In the genomic region with DNA sequence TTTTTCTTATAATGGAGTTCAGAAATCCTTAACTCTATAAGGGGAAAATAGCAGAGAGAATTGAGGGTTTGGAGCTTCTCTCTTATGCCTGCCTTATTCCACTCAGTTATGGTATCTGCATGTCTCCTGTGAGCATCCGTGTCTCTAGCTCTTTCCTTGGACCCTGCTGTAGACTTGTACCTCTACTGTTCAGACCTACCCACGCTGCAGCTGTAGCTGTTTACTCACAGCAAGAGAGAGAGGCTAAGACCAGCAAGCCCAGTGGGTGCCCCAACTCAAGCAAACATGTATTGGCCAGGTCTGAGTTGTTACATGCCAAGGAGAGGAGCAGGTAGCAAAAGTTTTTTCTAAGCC, we compare ENCODE assay signal across 14 cellular contexts. TPM values are rescaled to one million over a fixed set of nuclear protein-coding genes. Genes with fewer than 3 reads are reported as not detected.
DNase-seq lines count a peak whose midpoint lies in the region; ATAC-seq and TF ChIP-seq lines count a peak whose summit lies in the region.
"Had no signal": no experiment of that assay in that cellular context is flagged by ENCODE, and none has a peak within 500 bp of the region (broad histone marks: within the 10 kb centered on the region; RNA-seq: fewer than 3 reads in every experiment).

No MANE protein-coding gene starts in this region.

- H3K9me2 ChIP-seq in OCI-LY7 (ENCODE audit: insufficient read depth, low read length) = no peaks in the 10 kb centered on the region

- intact Hi-C loops in OCI-LY7 (cut with micrococcal nuclease; ENCODE audit: unreplicated experiment) (loop anchor here (5.0 to 10.0 kb wide), 4 partner anchors 98 to 585 kb away; a partner anchor contains a TSS), transverse colon (cut with DNase I; ENCODE audit: low total_unique reads) (no loop called here)
- intact Hi-C loops in activated T-helper 1 cell treated with anti-CD3 and anti-CD28 coated beads, Interleukin-12 subunit alpha, Interleukin-12 subunit beta, Interleukin-2, Interleukin-4 antibody, amounts not matched to agents 30 ng/mL and 10 ng/mL and 1 ng/mL, durations not matched to agents 14 hours and 24 hours and 36 hours (cut with micrococcal nuclease) = loop anchor here (2.0 to 5.0 kb wide), 2 partner anchors 161 to 583 kb away; no protein-coding TSS in a partner anchor

- no peaks in the 10 kb centered on the region for H3K4me1 Mint-ChIP-seq in neural progenitor cell
- H3K4me1 Mint-ChIP-seq in activated T-helper 1 cell treated with anti-CD3 and anti-CD28 coated beads, Interleukin-12 subunit alpha, Interleukin-12 subunit beta, Interleukin-2, Interleukin-4 antibody, amounts not matched to agents 30 ng/mL and 10 ng/mL and 1 ng/mL, durations not matched to agents 14 hours and 24 hours and 36 hours (ENCODE audit: low read depth) = peaks cover 9% of the 10 kb centered on the region

- no peaks in the 10 kb centered on the region for H3K9me3 ChIP-seq in OCI-LY7 (ENCODE audit: low read length)
- no peaks in the 10 kb centered on the region for H3K9me3 ChIP-seq in neural progenitor cell (ENCODE audit: low read depth)
- no peaks in the 10 kb centered on the region for H3K9me3 ChIP-seq in transverse colon
- H3K9me3 ChIP-seq: colonic mucosa had no signal

- H3K27me3 ChIP-seq in neural progenitor cell (peaks cover 35% of the 10 kb centered on the region), transverse colon (peaks cover 24% of the 10 kb centered on the region)
- H3K27me3 ChIP-seq: colonic mucosa had no signal

- no peaks in the 10 kb centered on the region for H3F3A ChIP-seq in neural progenitor cell (ENCODE audit: low read depth)

- H3K4me3 Mint-ChIP-seq in neural progenitor cell = no peak overlapping the region
- no peak overlapping the region for H3K4me3 Mint-ChIP-seq in activated T-helper 1 cell treated with anti-CD3 and anti-CD28 coated beads, Interleukin-12 subunit alpha, Interleukin-12 subunit beta, Interleukin-2, Interleukin-4 antibody, amounts not matched to agents 30 ng/mL and 10 ng/mL and 1 ng/mL, durations not matched to agents 14 hours and 24 hours and 36 hours
- H3K4me3 Mint-ChIP-seq: activated naive CD4-positive, alpha-beta T cell treated with anti-CD3 and anti-CD28 coated beads for 36 hours had no signal

- H3K4me2 ChIP-seq in OCI-LY7 (ENCODE audit: low read length) = peak overlapping the region; percentile 60
- no peak overlapping the region for H3K4me2 ChIP-seq in neural progenitor cell

- ATAC-seq in GM18867 (IDR thresholded peaks at IDR 0.05; ENCODE audit: unreplicated experiment) (peak; percentile 28), GM21528 (IDR thresholded peaks at IDR 0.05; ENCODE audit: low FRiP score, unreplicated experiment) (peak; percentile 33), HG03066 (IDR thresholded peaks at IDR 0.05; ENCODE audit: low read depth, unreplicated experiment) (peak; percentile 20)
- ATAC-seq: naive thymus-derived CD4-positive, alpha-beta T cell had no signal

- 58% methylated on average over 2 of the region's 2 CpGs; no CpG with 5 or more reads in 1 of the 2 donors for WGBS in transverse colon (ENCODE audit: low coverage in 1 of 2), 2 donors

- H3K9me3 Mint-ChIP-seq in neural progenitor cell = no peaks in the 10 kb centered on the region
- no peaks in the 10 kb centered on the region for H3K9me3 Mint-ChIP-seq in activated T-helper 1 cell treated with anti-CD3 and anti-CD28 coated beads, Interleukin-12 subunit alpha, Interleukin-12 subunit beta, Interleukin-2, Interleukin-4 antibody, amounts not matched to agents 30 ng/mL and 10 ng/mL and 1 ng/mL, durations not matched to agents 14 hours and 24 hours and 36 hours
- H3K9me3 Mint-ChIP-seq: activated naive CD4-positive, alpha-beta T cell treated with anti-CD3 and anti-CD28 coated beads for 36 hours; naive thymus-derived CD4-positive, alpha-beta T cell had no signal

- no TSS peak for BruUV-seq in OCI-LY7 (replicated peaks; lab: Mats Ljungman, UMichigan)

- no peaks in the 10 kb centered on the region for H3K36me3 Mint-ChIP-seq in neural progenitor cell
- no peaks in the 10 kb centered on the region for H3K36me3 Mint-ChIP-seq in activated T-helper 1 cell treated with anti-CD3 and anti-CD28 coated beads, Interleukin-12 subunit alpha, Interleukin-12 subunit beta, Interleukin-2, Interleukin-4 antibody, amounts not matched to agents 30 ng/mL and 10 ng/mL and 1 ng/mL, durations not matched to agents 14 hours and 24 hours and 36 hours (ENCODE audit: low read depth)
- H3K36me3 Mint-ChIP-seq: naive thymus-derived CD4-positive, alpha-beta T cell had no signal

- H3K27ac Mint-ChIP-seq in neural progenitor cell = no peak overlapping the region
- no peak overlapping the region for H3K27ac Mint-ChIP-seq in activated T-helper 1 cell treated with anti-CD3 and anti-CD28 coated beads, Interleukin-12 subunit alpha, Interleukin-12 subunit beta, Interleukin-2, Interleukin-4 antibody, amounts not matched to agents 30 ng/mL and 10 ng/mL and 1 ng/mL, durations not matched to agents 14 hours and 24 hours and 36 hours
- H3K27ac Mint-ChIP-seq: activated naive CD4-positive, alpha-beta T cell treated with anti-CD3 and anti-CD28 coated beads for 36 hours; naive thymus-derived CD4-positive, alpha-beta T cell had no signal

- TF ChIP-seq CTCF in OCI-LY7 (conservative IDR thresholded peaks at IDR 0.05; ENCODE audit: low read length) (peak; percentile 29; the same call in 1 of the 2 replicates), neural progenitor cell (IDR thresholded peaks at IDR 0.05) (no peak), transverse colon (IDR thresholded peaks at IDR 0.05) (no peak)

- no peak overlapping the region for H3K9ac ChIP-seq in neural progenitor cell

- H3K79me2 ChIP-seq in OCI-LY7 (ENCODE audit: insufficient read depth, low read depth, low read length) = no peaks in the 10 kb centered on the region
- no peaks in the 10 kb centered on the region for H3K79me2 ChIP-seq in neural progenitor cell (ENCODE audit: low read depth)

- H3K36me3 ChIP-seq in OCI-LY7 (ENCODE audit: insufficient read depth, low read length) (no peaks in the 10 kb centered on the region), neural progenitor cell (no peaks in the 10 kb centered on the region), transverse colon (no peaks in the 10 kb centered on the region)
- H3K36me3 ChIP-seq: colonic mucosa had no signal

- peaks cover 3% of the 10 kb centered on the region for H3K27me3 Mint-ChIP-seq in neural progenitor cell (ENCODE audit: insufficient read depth, low read depth)
- peaks cover 30% of the 10 kb centered on the region for H3K27me3 Mint-ChIP-seq in activated T-helper 1 cell treated with anti-CD3 and anti-CD28 coated beads, Interleukin-12 subunit alpha, Interleukin-12 subunit beta, Interleukin-2, Interleukin-4 antibody, amounts not matched to agents 30 ng/mL and 10 ng/mL and 1 ng/mL, durations not matched to agents 14 hours and 24 hours and 36 hours (ENCODE audit: insufficient read depth)

- CTCF ChIA-PET in OCI-LY7 (lab: Charles Lee; ENCODE audit: unreplicated experiment) = interaction anchor here (1.3 kb wide), 1 partner anchor 211 kb away, joined by 3 read pairs; no protein-coding TSS in a partner anchor

- H3K4me1 ChIP-seq in OCI-LY7 (ENCODE audit: insufficient read depth, low read length, poor library complexity, severe bottlenecking) (peaks cover 17% of the 10 kb centered on the region), neural progenitor cell (peaks cover 10% of the 10 kb centered on the region), transverse colon (peaks cover 0 to 3% (median 0%) of the 10 kb centered on the region in 4 donors)
- H3K4me1 ChIP-seq: colonic mucosa had no signal

- H2AFZ ChIP-seq in OCI-LY7 (ENCODE audit: low read length) (peak overlapping the region; percentile 82; the same call in 1 of the 2 replicates), neural progenitor cell (replicated peaks) (no peak overlapping the region)

- DNase-seq in OCI-LY7 (ENCODE audit: low spot score) = no peak
- DNase-seq in neural progenitor cell (ENCODE audit: low spot score) = no peak
- DNase-seq in LoVo (ENCODE audit: low spot score) = no peak
- DNase-seq in activated T-helper 1 cell treated with anti-CD3 and anti-CD28 coated beads, Interleukin-12 subunit alpha, Interleukin-12 subunit beta, Interleukin-2, Interleukin-4 antibody, amounts not matched to agents 30 ng/mL and 10 ng/mL and 1 ng/mL, durations not matched to agents 14 hours and 24 hours and 36 hours (ENCODE audit: low spot score) = no peak
- no peak for DNase-seq in transverse colon
- DNase-seq: activated CD4-positive, alpha-beta T cell treated with anti-CD3 and anti-CD28 coated beads, Interleukin-2, amount 50 U/mL, for 1 hour; activated naive CD4-positive, alpha-beta T cell treated with anti-CD3 and anti-CD28 coated beads for 36 hours; colonic mucosa; naive thymus-derived CD4-positive, alpha-beta T cell; NCI-H1092 treated with DMSO at 0.1 percent for 48 hours; trophoblast cell had no signal

- no peak for TF ChIP-seq POLR2A in transverse colon (IDR thresholded peaks at IDR 0.05)

- H3K27ac ChIP-seq in OCI-LY7 (ENCODE audit: low read depth, low read length, poor library complexity, severe bottlenecking) (peak overlapping the region; percentile 70), neural progenitor cell (no peak overlapping the region), transverse colon (no peak overlapping the region)
- H3K27ac ChIP-seq: colonic mucosa had no signal

- POLR2A ChIA-PET in OCI-LY7 (lab: Charles Lee) = interaction anchor here (0.5 to 1.8 kb wide), 10 partner anchors 8 to 535 kb away, joined by 3 to 7 read pairs (median 4); a partner anchor contains a TSS

- no peak for TF ChIP-seq EP300 in transverse colon (IDR thresholded peaks at IDR 0.05; ENCODE audit: low read depth)

- in situ Hi-C loops in transverse colon (cut with MboI; ENCODE audit: low pct_ligation_motif_present in 1 of 4, low pct_unique_long_range_greater_than_20kb in 1 of 4, low sequenced_read_pairs in 3 of 4) = no loop called here

- peak overlapping the region; percentile 41 for H3K4me3 ChIP-seq in OCI-LY7 (ENCODE audit: low read depth, low read length, poor library complexity, severe bottlenecking)
- H3K4me3 ChIP-seq in neural progenitor cell = no peak overlapping the region
- no peak overlapping the region for H3K4me3 ChIP-seq in transverse colon
- H3K4me3 ChIP-seq: colonic mucosa had no signal

- no peaks in the 10 kb centered on the region for H4K20me1 ChIP-seq in OCI-LY7 (ENCODE audit: insufficient read depth, low read length)
- H4K20me1 ChIP-seq in neural progenitor cell (ENCODE audit: low read depth) = no peaks in the 10 kb centered on the region

RNA-seq across cellular contexts. Expression of a gene that starts 7.1 kb away (rescaled TPM):
- total RNA-seq in OCI-LY7 (2014; rRNA removed; shearing (Covaris generic)) = not detected in 2 replicates
- total RNA-seq in OCI-LY7 (2022) = not detected in 2 replicates
- 2.3 and 3.9 TPM in 2 replicates for total RNA-seq in neural progenitor cell (ENCODE audit: low replicate concordance)
- not detected in 2 replicates for total RNA-seq in activated T-helper 1 cell treated with anti-CD3 and anti-CD28 coated beads, Interleukin-12 subunit alpha, Interleukin-12 subunit beta, Interleukin-2, Interleukin-4 antibody, amounts not matched to agents 30 ng/mL and 10 ng/mL and 1 ng/mL, durations not matched to agents 14 hours and 24 hours and 36 hours
- 1 to 10 TPM in 2 of 4 donors, not detected in 2; 1.6 to 2.5 TPM for total RNA-seq in transverse colon
- total RNA-seq: activated naive CD4-positive, alpha-beta T cell treated with anti-CD3 and anti-CD28 coated beads for 36 hours; naive thymus-derived CD4-positive, alpha-beta T cell had no signal
